In the genomic region with DNA sequence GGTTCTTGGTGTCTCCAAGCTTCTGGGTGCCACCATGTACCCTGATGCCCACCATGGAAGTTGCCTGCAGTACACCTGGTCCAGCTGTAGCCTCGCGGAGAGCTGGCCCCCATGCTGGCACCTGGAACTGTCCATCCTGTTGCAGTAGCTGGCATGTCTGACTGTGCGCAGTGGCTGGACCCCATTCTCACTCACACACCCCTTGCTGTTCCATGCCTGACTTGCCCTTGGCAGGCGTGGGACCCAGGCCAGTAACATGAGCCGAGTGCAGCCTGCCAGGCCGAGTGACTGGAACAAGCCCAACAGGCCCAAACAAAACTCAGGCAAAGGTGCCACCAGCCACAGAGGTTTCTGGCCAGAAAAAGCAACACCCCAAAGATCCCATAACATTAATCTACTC, we compare ENCODE assay signal across 24 cellular contexts.
DNase-seq lines count a peak whose midpoint lies in the region; ATAC-seq and TF ChIP-seq lines count a peak whose summit lies in the region.
"Had no signal": no experiment of that assay in that cellular context is flagged by ENCODE, and none has a peak within 500 bp of the region (broad histone marks: within the 10 kb centered on the region; RNA-seq: fewer than 3 reads in every experiment).

No MANE protein-coding gene starts in this region.

- peaks cover 0 to 25% (median 0%) of the 10 kb centered on the region in 12 donors for H3K4me1 ChIP-seq in heart left ventricle
- peaks cover 0 to 4% of the 10 kb centered on the region in 2 donors for H3K4me1 ChIP-seq in thyroid gland

- no peaks in the 10 kb centered on the region for H3K36me3 Mint-ChIP-seq in neural crest cell (ENCODE audit: low read depth)

- WGBS in heart left ventricle, 4 donors, result 59 to 79% (median 74%) methylated on average over 6 of the region's 6 CpGs
- 61 to 70% methylated on average over 6 of the region's 6 CpGs for WGBS in thyroid gland, 2 donors

- H3K4me3 ChIP-seq in heart left ventricle, result no peak overlapping the region
- no peak overlapping the region for H3K4me3 ChIP-seq in thyroid gland (replicated peaks in 1 of 3)
- H3K4me3 ChIP-seq: HAP-1, K562, MG63 had no signal

- H3K4me3 Mint-ChIP-seq in neural crest cell, result no peak overlapping the region
- H3K4me3 Mint-ChIP-seq: CD8-positive, alpha-beta memory T cell had no signal

- H3K36me3 ChIP-seq in heart left ventricle, result no peaks in the 10 kb centered on the region
- H3K36me3 ChIP-seq in thyroid gland, result no peaks in the 10 kb centered on the region
- H3K36me3 ChIP-seq: HAP-1, MG63 had no signal

- TF ChIP-seq POLR2A in heart left ventricle (IDR thresholded peaks at IDR 0.05) (no peak), thyroid gland (IDR thresholded peaks at IDR 0.05) (no peak)

- no peaks in the 10 kb centered on the region for H3K9me3 Mint-ChIP-seq in neural crest cell

- H3K27ac ChIP-seq in heart left ventricle (no peak overlapping the region), thyroid gland (no peak overlapping the region)
- H3K27ac ChIP-seq: 22Rv1 had no signal

- H3K9me3 ChIP-seq in heart left ventricle (peaks cover 0 to 3% (median 0%) of the 10 kb centered on the region in 12 donors), thyroid gland (no peaks in the 10 kb centered on the region)

- peak; percentile 29 for DNase-seq in DMS 273 (lab: John Stamatoyannopoulos, UW; ENCODE audit: unreplicated experiment)
- no peak for DNase-seq in DMS 273 treated with DMSO at 0.1 percent for 48 hours (lab: John Stamatoyannopoulos, UW)
- DNase-seq in heart left ventricle, result peak; percentile 51 to 80 (median 64)
- no peak for DNase-seq in neural crest cell (ENCODE audit: low read depth, low spot score)
- DNase-seq in thyroid gland, result peak; percentile 36 to 65
- DNase-seq in hypothalamus (lab: John Stamatoyannopoulos, UW), result no peak
- DNase-seq in activated CD4-positive, alpha-beta T cell treated with anti-CD3 and anti-CD28 coated beads, Interleukin-2, amount 50 U/mL, for 4 hours, result no peak
- DNase-seq: ACHN; C1 segment of cervical spinal cord; Calu3; CD8-positive, alpha-beta memory T cell; EL; GF-D8; MG63; NCI-H1417; NCI-H187 treated with DMSO at 0.1 percent for 48 hours; NCI-H2107; NCI-H446 treated with DMSO at 0.1 percent for 48 hours; NCI-H526 treated with DMSO at 0.1 percent for 48 hours; SHP77 had no signal

- no peaks in the 10 kb centered on the region for H3K4me1 Mint-ChIP-seq in neural crest cell
- H3K4me1 Mint-ChIP-seq: CD8-positive, alpha-beta memory T cell had no signal

- TF ChIP-seq CTCF in heart left ventricle (IDR thresholded peaks at IDR 0.05), result no peak
- no peak for TF ChIP-seq CTCF in neural crest cell (conservative IDR thresholded peaks at IDR 0.05)
- TF ChIP-seq CTCF in thyroid gland (IDR thresholded peaks at IDR 0.05), result no peak

- no peaks in the 10 kb centered on the region for H3K27me3 Mint-ChIP-seq in neural crest cell (ENCODE audit: low read depth)

- H3K27ac Mint-ChIP-seq in neural crest cell (ENCODE audit: unreplicated experiment), result peak overlapping the region; percentile 60

- H3K27me3 ChIP-seq in heart left ventricle (no peaks in the 10 kb centered on the region), thyroid gland (no peaks in the 10 kb centered on the region)
- H3K27me3 ChIP-seq: MG63 had no signal

- ATAC-seq in heart left ventricle, result peak; percentile 88 to 92 (median 90)
- ATAC-seq in GM21360 (IDR thresholded peaks at IDR 0.05; ENCODE audit: unreplicated experiment), result no peak
- ATAC-seq: K562 had no signal

- intact Hi-C loops in heart left ventricle (cut with DNase I) (no loop called here), thyroid gland (cut with DNase I) (no loop called here)

Comparison
In these comparisons a context has a peak if more than half of its experiments do, and no peak if none do; other contexts are left out.
1. DNase-seq: peak in DMS 273 (single experiment), heart left ventricle (5 of 5) and thyroid gland (2 of 2); none in DMS 273 treated with DMSO at 0.1 percent for 48 hours (single experiment), neural crest cell (single experiment), hypothalamus (0 of 51) and activated CD4-positive, alpha-beta T cell treated with anti-CD3 and anti-CD28 coated beads, Interleukin-2, amount 50 U/mL, for 4 hours (0 of 2).